ENCODE assay signal across 1 cellular context in the genomic region with DNA sequence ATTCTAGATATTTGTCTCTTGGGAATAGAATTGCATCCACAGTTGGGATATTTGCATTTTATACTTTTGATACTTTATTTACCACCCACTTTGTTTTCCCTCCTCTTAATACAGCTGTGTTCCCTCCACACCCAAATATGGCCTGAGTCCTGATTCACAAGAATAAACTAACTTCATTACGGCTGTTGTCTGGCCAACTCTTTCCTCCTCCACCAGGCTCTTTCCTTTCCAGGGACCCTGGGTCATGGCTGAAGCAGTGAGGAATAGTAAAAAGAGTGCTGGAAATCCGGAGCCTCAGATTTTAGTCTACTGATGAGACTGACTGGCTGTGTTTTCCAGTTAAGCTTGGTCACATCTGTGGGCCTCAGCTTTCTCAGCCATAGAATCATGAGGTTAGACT.
TF ChIP-seq lines count a peak whose summit lies in the region.

No MANE protein-coding gene starts in this region.

TF ChIP-seq in SK-N-SH, 30 proteins besides CTCF, POLR2A, EP300 and RAD21 (continued from another document):
- TF ChIP-seq, protein P1, sequence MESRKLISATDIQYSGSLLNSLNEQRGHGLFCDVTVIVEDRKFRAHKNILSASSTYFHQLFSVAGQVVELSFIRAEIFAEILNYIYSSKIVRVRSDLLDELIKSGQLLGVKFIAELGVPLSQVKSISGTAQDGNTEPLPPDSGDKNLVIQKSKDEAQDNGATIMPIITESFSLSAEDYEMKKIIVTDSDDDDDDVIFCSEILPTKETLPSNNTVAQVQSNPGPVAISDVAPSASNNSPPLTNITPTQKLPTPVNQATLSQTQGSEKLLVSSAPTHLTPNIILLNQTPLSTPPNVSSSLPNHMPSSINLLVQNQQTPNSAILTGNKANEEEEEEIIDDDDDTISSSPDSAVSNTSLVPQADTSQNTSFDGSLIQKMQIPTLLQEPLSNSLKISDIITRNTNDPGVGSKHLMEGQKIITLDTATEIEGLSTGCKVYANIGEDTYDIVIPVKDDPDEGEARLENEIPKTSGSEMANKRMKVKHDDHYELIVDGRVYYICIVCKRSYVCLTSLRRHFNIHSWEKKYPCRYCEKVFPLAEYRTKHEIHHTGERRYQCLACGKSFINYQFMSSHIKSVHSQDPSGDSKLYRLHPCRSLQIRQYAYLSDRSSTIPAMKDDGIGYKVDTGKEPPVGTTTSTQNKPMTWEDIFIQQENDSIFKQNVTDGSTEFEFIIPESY (IDR thresholded peaks at IDR 0.05; ENCODE audit: borderline replicate concordance, low read depth) = no peak
- TF ChIP-seq, protein P2, sequence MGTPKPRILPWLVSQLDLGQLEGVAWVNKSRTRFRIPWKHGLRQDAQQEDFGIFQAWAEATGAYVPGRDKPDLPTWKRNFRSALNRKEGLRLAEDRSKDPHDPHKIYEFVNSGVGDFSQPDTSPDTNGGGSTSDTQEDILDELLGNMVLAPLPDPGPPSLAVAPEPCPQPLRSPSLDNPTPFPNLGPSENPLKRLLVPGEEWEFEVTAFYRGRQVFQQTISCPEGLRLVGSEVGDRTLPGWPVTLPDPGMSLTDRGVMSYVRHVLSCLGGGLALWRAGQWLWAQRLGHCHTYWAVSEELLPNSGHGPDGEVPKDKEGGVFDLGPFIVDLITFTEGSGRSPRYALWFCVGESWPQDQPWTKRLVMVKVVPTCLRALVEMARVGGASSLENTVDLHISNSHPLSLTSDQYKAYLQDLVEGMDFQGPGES (IDR thresholded peaks at IDR 0.05; ENCODE audit: low read depth, low read length) = no peak
TF ChIP-seq in SK-N-SH: peak in this region for 0.
